Comparison of ENCODE assay signal across 1 cellular context in the genomic region with DNA sequence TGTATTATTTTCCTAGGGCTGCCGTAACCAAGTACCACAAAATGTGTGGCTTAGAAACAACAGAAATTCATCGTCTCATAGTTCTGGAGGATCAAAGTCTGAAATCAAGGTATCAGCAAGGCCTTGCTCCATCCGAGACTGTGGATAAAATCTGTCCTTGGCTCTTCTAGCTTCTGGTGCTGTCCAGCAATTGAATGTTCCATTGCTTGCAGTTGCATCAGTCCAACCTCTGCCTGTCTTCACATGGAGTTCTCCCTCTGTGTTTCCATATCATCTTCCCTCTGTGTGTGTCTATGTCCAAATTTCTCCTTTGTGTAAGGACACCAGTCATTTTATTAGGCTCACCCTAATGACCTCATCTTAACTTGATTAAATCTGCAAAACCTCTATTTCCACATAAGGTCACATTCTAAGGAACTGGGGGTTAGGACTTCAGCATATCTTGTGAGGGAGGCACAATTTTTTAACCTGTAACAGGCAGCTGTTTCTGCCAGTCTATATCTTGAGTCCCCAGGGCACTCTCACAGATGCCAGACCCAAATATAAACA.
TF ChIP-seq lines count a peak whose summit lies in the region.

No MANE protein-coding gene starts in this region.

TF ChIP-seq in K562, 482 proteins besides CTCF, POLR2A, EP300 and RAD21 (continued from another document):
- TF ChIP-seq ZNF449 (CRISPR knock-in tag; IDR thresholded peaks at IDR 0.05) (peak; percentile 36; the same call in 1 of the 2 replicates), DIDO1 (tag; IDR thresholded peaks at IDR 0.05; ENCODE audit: low read depth) (0 out of 2 replicates have a peak, but pooled peaks have one; percentile 62), RCOR1 (IDR thresholded peaks at IDR 0.05; ENCODE audit: borderline replicate concordance in 1 of 2, low read depth in 2 of 2, low read length in 2 of 2) (peak in 1 of 2 experiments; percentile 72; a peak in 2 of 4 replicates), BDP1 (IDR thresholded peaks at IDR 0.05; ENCODE audit: insufficient read depth, insufficient read length) (no peak), ZNF239 (CRISPR knock-in tag; IDR thresholded peaks at IDR 0.05) (peak; percentile 21; the same call in 1 of the 2 replicates), TRIM24 (IDR thresholded peaks at IDR 0.05) (peak; percentile 88 to 94; a peak in 2 of 4 replicates), ZNF584 (CRISPR knock-in tag; IDR thresholded peaks at IDR 0.05; ENCODE audit: low read depth) (peak; percentile 94; the same call in 1 of the 2 replicates), ZNF589 (CRISPR knock-in tag; IDR thresholded peaks at IDR 0.05; ENCODE audit: low read depth) (peak; percentile 98), JUND (IDR thresholded peaks at IDR 0.05; ENCODE audit: borderline replicate concordance, low read depth, low read length) (peak; percentile 66; the same call in 1 of the 2 replicates), JUND (tag; IDR thresholded peaks at IDR 0.05; ENCODE audit: borderline replicate concordance, low read depth, low read length) (no peak), ATF7 (IDR thresholded peaks at IDR 0.05) (peak; percentile 76; the same call in 1 of the 2 replicates), ZNF12 (CRISPR knock-in tag; IDR thresholded peaks at IDR 0.05) (no peak), EP400 (IDR thresholded peaks at IDR 0.05) (peak; percentile 49; the same call in 1 of the 2 replicates), MYC (IDR thresholded peaks at IDR 0.05; ENCODE audit: low read depth, low read length) (peak; percentile 80), MYC (CRISPR knock-in tag; IDR thresholded peaks at IDR 0.05; ENCODE audit: borderline replicate concordance, low read depth) (no peak), ZC3H8 (IDR thresholded peaks at IDR 0.05) (no peak), EHMT2 (IDR thresholded peaks at IDR 0.05) (peak; percentile 96), SMARCA4 (IDR thresholded peaks at IDR 0.05) (peak; percentile 18; the same call in 1 of the 2 replicates), ZNF79 (CRISPR knock-in tag; IDR thresholded peaks at IDR 0.05; ENCODE audit: low read depth) (0 out of 2 replicates have a peak, but pooled peaks have one; percentile 70), ATF4 (CRISPR knock-in tag; IDR thresholded peaks at IDR 0.05) (peak; percentile 98)
- TF ChIP-seq, protein P1, sequence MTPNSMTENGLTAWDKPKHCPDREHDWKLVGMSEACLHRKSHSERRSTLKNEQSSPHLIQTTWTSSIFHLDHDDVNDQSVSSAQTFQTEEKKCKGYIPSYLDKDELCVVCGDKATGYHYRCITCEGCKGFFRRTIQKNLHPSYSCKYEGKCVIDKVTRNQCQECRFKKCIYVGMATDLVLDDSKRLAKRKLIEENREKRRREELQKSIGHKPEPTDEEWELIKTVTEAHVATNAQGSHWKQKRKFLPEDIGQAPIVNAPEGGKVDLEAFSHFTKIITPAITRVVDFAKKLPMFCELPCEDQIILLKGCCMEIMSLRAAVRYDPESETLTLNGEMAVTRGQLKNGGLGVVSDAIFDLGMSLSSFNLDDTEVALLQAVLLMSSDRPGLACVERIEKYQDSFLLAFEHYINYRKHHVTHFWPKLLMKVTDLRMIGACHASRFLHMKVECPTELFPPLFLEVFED (CRISPR knock-in tag; conservative IDR thresholded peaks at IDR 0.05): peak; percentile 22; the same call in 1 of the 2 replicates
- TF ChIP-seq, protein P2, sequence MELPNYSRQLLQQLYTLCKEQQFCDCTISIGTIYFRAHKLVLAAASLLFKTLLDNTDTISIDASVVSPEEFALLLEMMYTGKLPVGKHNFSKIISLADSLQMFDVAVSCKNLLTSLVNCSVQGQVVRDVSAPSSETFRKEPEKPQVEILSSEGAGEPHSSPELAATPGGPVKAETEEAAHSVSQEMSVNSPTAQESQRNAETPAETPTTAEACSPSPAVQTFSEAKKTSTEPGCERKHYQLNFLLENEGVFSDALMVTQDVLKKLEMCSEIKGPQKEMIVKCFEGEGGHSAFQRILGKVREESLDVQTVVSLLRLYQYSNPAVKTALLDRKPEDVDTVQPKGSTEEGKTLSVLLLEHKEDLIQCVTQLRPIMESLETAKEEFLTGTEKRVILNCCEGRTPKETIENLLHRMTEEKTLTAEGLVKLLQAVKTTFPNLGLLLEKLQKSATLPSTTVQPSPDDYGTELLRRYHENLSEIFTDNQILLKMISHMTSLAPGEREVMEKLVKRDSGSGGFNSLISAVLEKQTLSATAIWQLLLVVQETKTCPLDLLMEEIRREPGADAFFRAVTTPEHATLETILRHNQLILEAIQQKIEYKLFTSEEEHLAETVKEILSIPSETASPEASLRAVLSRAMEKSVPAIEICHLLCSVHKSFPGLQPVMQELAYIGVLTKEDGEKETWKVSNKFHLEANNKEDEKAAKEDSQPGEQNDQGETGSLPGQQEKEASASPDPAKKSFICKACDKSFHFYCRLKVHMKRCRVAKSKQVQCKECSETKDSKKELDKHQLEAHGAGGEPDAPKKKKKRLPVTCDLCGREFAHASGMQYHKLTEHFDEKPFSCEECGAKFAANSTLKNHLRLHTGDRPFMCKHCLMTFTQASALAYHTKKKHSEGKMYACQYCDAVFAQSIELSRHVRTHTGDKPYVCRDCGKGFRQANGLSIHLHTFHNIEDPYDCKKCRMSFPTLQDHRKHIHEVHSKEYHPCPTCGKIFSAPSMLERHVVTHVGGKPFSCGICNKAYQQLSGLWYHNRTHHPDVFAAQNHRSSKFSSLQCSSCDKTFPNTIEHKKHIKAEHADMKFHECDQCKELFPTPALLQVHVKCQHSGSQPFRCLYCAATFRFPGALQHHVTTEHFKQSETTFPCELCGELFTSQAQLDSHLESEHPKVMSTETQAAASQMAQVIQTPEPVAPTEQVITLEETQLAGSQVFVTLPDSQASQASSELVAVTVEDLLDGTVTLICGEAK (IDR thresholded peaks at IDR 0.05): 0 out of 2 replicates have a peak, but pooled peaks have one; percentile 23
- TF ChIP-seq, protein P2 (CRISPR knock-in tag; IDR thresholded peaks at IDR 0.05): no peak
- TF ChIP-seq, protein P3, sequence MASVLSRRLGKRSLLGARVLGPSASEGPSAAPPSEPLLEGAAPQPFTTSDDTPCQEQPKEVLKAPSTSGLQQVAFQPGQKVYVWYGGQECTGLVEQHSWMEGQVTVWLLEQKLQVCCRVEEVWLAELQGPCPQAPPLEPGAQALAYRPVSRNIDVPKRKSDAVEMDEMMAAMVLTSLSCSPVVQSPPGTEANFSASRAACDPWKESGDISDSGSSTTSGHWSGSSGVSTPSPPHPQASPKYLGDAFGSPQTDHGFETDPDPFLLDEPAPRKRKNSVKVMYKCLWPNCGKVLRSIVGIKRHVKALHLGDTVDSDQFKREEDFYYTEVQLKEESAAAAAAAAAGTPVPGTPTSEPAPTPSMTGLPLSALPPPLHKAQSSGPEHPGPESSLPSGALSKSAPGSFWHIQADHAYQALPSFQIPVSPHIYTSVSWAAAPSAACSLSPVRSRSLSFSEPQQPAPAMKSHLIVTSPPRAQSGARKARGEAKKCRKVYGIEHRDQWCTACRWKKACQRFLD (CRISPR knock-in tag; IDR thresholded peaks at IDR 0.05): peak; percentile 51; the same call in 1 of the 2 replicates
TF ChIP-seq in K562: peak in this region for 38.
